ENCODE assay signal across 18 cellular contexts in genomic region chr10:22545643-22546042, GRCh38.
DNase-seq lines count a peak whose midpoint lies in the region; ATAC-seq and TF ChIP-seq lines count a peak whose summit lies in the region.
"Had no signal": no experiment of that assay in that cellular context is flagged by ENCODE, and none has a peak within 500 bp of the region (broad histone marks: within the 10 kb centered on the region; RNA-seq: fewer than 3 reads in every experiment).

No MANE protein-coding gene starts in this region.

- H3K9me3 Mint-ChIP-seq in natural killer cell: no peaks in the 10 kb centered on the region
- no peaks in the 10 kb centered on the region for H3K9me3 Mint-ChIP-seq in natural killer cell treated with Interleukin-12 subunit alpha and Interleukin-12 subunit beta and Interleukin-15 and Interleukin-18, amount 100 ng/mL, for 72 hours
- no peaks in the 10 kb centered on the region for H3K9me3 Mint-ChIP-seq in WTC11
- no peaks in the 10 kb centered on the region for H3K9me3 Mint-ChIP-seq in immature natural killer cell
- H3K9me3 Mint-ChIP-seq: GM23338 had no signal

- CTCF ChIA-PET in WTC11 (lab: Charles Lee): no interaction called here

- no peak overlapping the region for H3K4me3 Mint-ChIP-seq in natural killer cell
- H3K4me3 Mint-ChIP-seq in natural killer cell treated with Interleukin-12 subunit alpha and Interleukin-12 subunit beta and Interleukin-15 and Interleukin-18, amount 100 ng/mL, for 72 hours: no peak overlapping the region
- no peak overlapping the region for H3K4me3 Mint-ChIP-seq in WTC11
- no peak overlapping the region for H3K4me3 Mint-ChIP-seq in immature natural killer cell
- H3K4me3 Mint-ChIP-seq: GM23338 had no signal

- peaks cover 8% of the 10 kb centered on the region for H3K36me3 Mint-ChIP-seq in natural killer cell
- peaks cover 12% of the 10 kb centered on the region for H3K36me3 Mint-ChIP-seq in natural killer cell treated with Interleukin-12 subunit alpha and Interleukin-12 subunit beta and Interleukin-15 and Interleukin-18, amount 100 ng/mL, for 72 hours
- H3K36me3 Mint-ChIP-seq in WTC11: peaks cover 58% of the 10 kb centered on the region
- H3K36me3 Mint-ChIP-seq in immature natural killer cell: peaks cover 19 to 62% (median 46%) of the 10 kb centered on the region in 3 donors

- TF ChIP-seq CTCF in natural killer cell (IDR thresholded peaks at IDR 0.05) (no peak), WTC11 (IDR thresholded peaks at IDR 0.05) (no peak)

- H3K27me3 Mint-ChIP-seq in natural killer cell (ENCODE audit: low read depth in 2 of 2): no peaks in the 10 kb centered on the region
- H3K27me3 Mint-ChIP-seq in natural killer cell treated with Interleukin-12 subunit alpha and Interleukin-12 subunit beta and Interleukin-15 and Interleukin-18, amount 100 ng/mL, for 72 hours: no peaks in the 10 kb centered on the region
- no peaks in the 10 kb centered on the region for H3K27me3 Mint-ChIP-seq in WTC11 (ENCODE audit: low read depth)
- peaks cover 4 to 42% (median 10%) of the 10 kb centered on the region in 3 donors for H3K27me3 Mint-ChIP-seq in immature natural killer cell (ENCODE audit: low read depth in 3 of 3)

- POLR2A ChIA-PET in WTC11 (lab: Charles Lee): no interaction called here

- no peak for DNase-seq in natural killer cell
- DNase-seq in natural killer cell treated with Interleukin-12 subunit alpha and Interleukin-12 subunit beta and Interleukin-15 and Interleukin-18, amount 100 ng/mL, for 72 hours (ENCODE audit: low spot score): no peak
- DNase-seq in WTC11 (ENCODE audit: low spot score): no peak
- no peak for DNase-seq in immature natural killer cell
- DNase-seq in mucosa of gallbladder (ENCODE audit: low spot score): no peak
- no peak for DNase-seq in foreskin melanocyte
- DNase-seq: BE2C, DND-41, Kasumi-1, NCI-H1694, NCI-H2081 treated with DMSO at 0.1 percent for 48 hours, NCI-H2171 treated with DMSO at 0.1 percent for 48 hours, NCI-H526, Peyer's patch had no signal

- H3K27ac Mint-ChIP-seq in natural killer cell (peak overlapping the region; percentile 11 to 81), WTC11 (no peak overlapping the region), immature natural killer cell (peak overlapping the region; percentile 4 to 73 (median 52))
- H3K27ac Mint-ChIP-seq in natural killer cell treated with Interleukin-12 subunit alpha and Interleukin-12 subunit beta and Interleukin-15 and Interleukin-18, amount 100 ng/mL, for 72 hours: peak overlapping the region in 1 of 2 donors; percentile 69
- H3K27ac Mint-ChIP-seq: GM23338 had no signal

- intact Hi-C loops in natural killer cell (cut with micrococcal nuclease): no loop called here

- ATAC-seq in natural killer cell (no peak), WTC11 (no peak), HG02973 (IDR thresholded peaks at IDR 0.05; ENCODE audit: unreplicated experiment) (no peak)
- ATAC-seq in natural killer cell treated with Interleukin-12 subunit alpha and Interleukin-12 subunit beta and Interleukin-15 and Interleukin-18, amount 100 ng/mL, for 72 hours: no peak
- ATAC-seq: GM12878, GM23338, SK-N-SH treated with all-trans-retinoic acid at 6 μM for 48 hours had no signal

- H3K4me1 Mint-ChIP-seq in natural killer cell: peaks cover 27 to 44% of the 10 kb centered on the region in 2 donors
- peaks cover 3 to 31% of the 10 kb centered on the region in 2 donors for H3K4me1 Mint-ChIP-seq in natural killer cell treated with Interleukin-12 subunit alpha and Interleukin-12 subunit beta and Interleukin-15 and Interleukin-18, amount 100 ng/mL, for 72 hours (ENCODE audit: low read depth in 2 of 2)
- peaks cover 4% of the 10 kb centered on the region for H3K4me1 Mint-ChIP-seq in WTC11
- H3K4me1 Mint-ChIP-seq in immature natural killer cell: peaks cover 27 to 70% of the 10 kb centered on the region in 2 donors

TF ChIP-seq in WTC11, 78 proteins besides CTCF, POLR2A, EP300 and RAD21:
- TF ChIP-seq NR1H2 (CRISPR knock-in tag; IDR thresholded peaks at IDR 0.05) (no peak), ZNF416 (CRISPR knock-in tag; IDR thresholded peaks at IDR 0.05) (no peak), USF1 (CRISPR knock-in tag; IDR thresholded peaks at IDR 0.05) (no peak), ZSCAN18 (CRISPR knock-in tag; IDR thresholded peaks at IDR 0.05) (no peak), ZNF121 (CRISPR knock-in tag; IDR thresholded peaks at IDR 0.05) (peak; percentile 58; the same call in 1 of the 2 replicates), PRDM15 (CRISPR knock-in tag; IDR thresholded peaks at IDR 0.05) (no peak)
